16 cellular contexts compared by ENCODE assay signal in the genomic region with DNA sequence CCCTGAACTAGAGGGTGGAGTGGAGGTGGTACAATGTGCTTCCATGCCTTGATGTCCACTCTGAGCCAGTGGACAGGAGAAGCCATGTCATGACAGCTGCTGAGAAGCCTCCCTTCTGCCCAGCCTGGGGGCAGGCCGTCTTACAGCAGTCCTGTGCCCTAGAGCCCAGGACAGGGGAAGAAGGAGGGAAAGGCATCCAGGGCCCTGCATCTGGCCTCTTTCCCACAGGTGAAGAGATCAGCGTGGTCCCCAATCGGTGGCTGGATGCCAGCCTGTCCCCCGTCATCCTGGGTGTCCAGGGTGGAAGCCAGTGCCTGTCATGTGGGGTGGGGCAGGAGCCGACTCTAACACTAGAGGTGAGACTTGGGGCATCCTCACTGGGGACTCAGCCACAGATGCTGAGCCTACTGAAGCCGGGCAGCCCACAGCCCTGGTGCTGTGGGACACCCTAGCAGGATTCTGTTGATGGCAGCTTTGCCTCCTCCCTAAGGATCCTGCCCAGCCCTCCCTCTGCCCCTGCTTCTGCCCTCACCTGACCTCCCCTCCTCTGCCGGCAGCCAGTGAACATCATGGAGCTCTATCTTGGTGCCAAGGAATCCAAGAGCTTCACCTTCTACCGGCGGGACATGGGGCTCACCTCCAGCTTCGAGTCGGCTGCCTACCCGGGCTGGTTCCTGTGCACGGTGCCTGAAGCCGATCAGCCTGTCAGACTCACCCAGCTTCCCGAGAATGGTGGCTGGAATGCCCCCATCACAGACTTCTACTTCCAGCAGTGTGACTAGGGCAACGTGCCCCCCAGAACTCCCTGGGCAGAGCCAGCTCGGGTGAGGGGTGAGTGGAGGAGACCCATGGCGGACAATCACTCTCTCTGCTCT. TPM values are rescaled to one million over a fixed set of nuclear protein-coding genes. Genes with fewer than 3 reads are reported as not detected.
DNase-seq lines count a peak whose midpoint lies in the region; ATAC-seq and TF ChIP-seq lines count a peak whose summit lies in the region.
"Had no signal": no experiment of that assay in that cellular context is flagged by ENCODE, and none has a peak within 500 bp of the region (broad histone marks: within the 10 kb centered on the region; RNA-seq: fewer than 3 reads in every experiment).

No MANE protein-coding gene starts in this region.

- no peaks in the 10 kb centered on the region for H3K79me2 ChIP-seq in parathyroid adenoma

- intact Hi-C loops in Caco-2 (cut with micrococcal nuclease; ENCODE audit: unreplicated experiment) = no loop called here

- peak overlapping the region; percentile 13 for H3K4me2 ChIP-seq in parathyroid adenoma (ENCODE audit: low read length)
- H3K4me2 ChIP-seq: BLaER1 had no signal

- TF ChIP-seq CTCF in parathyroid adenoma (IDR thresholded peaks at IDR 0.05) = no peak
- no peak for TF ChIP-seq CTCF in foreskin keratinocyte (conservative IDR thresholded peaks at IDR 0.05)
- TF ChIP-seq CTCF in Caco-2 (IDR thresholded peaks at IDR 0.05; ENCODE audit: insufficient read depth in 1 of 2, low read depth in 1 of 2, low read length in 1 of 2, severe bottlenecking in 1 of 2, unreplicated experiment in 1 of 2) = no peak

- H3K27me3 ChIP-seq in parathyroid adenoma (ENCODE audit: control insufficient read depth, insufficient read depth, low read length) (no peaks in the 10 kb centered on the region), foreskin keratinocyte (no peaks in the 10 kb centered on the region), Caco-2 (replicated peaks; ENCODE audit: control insufficient read depth, insufficient read depth, low read length) (no peaks in the 10 kb centered on the region)
- H3K27me3 ChIP-seq: BLaER1 had no signal

- no peak overlapping the region for H2AFZ ChIP-seq in parathyroid adenoma

- H3K4me1 ChIP-seq in parathyroid adenoma (no peaks in the 10 kb centered on the region), foreskin keratinocyte (peaks cover 8% of the 10 kb centered on the region), Caco-2 (peaks cover 9% of the 10 kb centered on the region)
- H3K4me1 ChIP-seq: BLaER1 had no signal

- CTCF ChIA-PET in Caco-2 (lab: Charles Lee) = interaction anchor here (0.7 kb wide), 1 partner anchor 309 kb away, joined by 3 read pairs; no protein-coding TSS in a partner anchor

- no TSS peak for BruUV-seq in Caco-2 (replicated peaks; lab: Mats Ljungman, UMichigan)

- no peak overlapping the region for H3K4me3 Mint-ChIP-seq in Caco-2 (ENCODE audit: unreplicated experiment)
- H3K4me3 Mint-ChIP-seq: CD8-positive, alpha-beta memory T cell had no signal

- peak; percentile 40 for DNase-seq in activated CD8-positive, alpha-beta memory T cell treated with anti-CD3 and anti-CD28 coated beads for 24 hours
- no peak for DNase-seq in activated CD8-positive, alpha-beta memory T cell treated with anti-CD3 and anti-CD28 coated beads, Interleukin-2, amount 50 U/mL, for 4 hours
- DNase-seq in islet precursor cell = peak; percentile 32
- no peak for DNase-seq in foreskin keratinocyte
- no peak for DNase-seq in Caco-2
- DNase-seq: 8988T; AML-193; Calu3; CD8-positive, alpha-beta memory T cell; DMS 273 treated with DMSO at 0.1 percent for 48 hours had no signal

- H3K4me1 Mint-ChIP-seq in Caco-2 (ENCODE audit: low read depth, unreplicated experiment) = peaks cover 7% of the 10 kb centered on the region
- H3K4me1 Mint-ChIP-seq: CD8-positive, alpha-beta memory T cell had no signal

- H3K9me3 Mint-ChIP-seq in Caco-2 (ENCODE audit: unreplicated experiment) = peaks cover 14% of the 10 kb centered on the region
- H3K9me3 Mint-ChIP-seq: CD8-positive, alpha-beta memory T cell had no signal

- H3K36me3 ChIP-seq in parathyroid adenoma (ENCODE audit: control insufficient read depth, insufficient read depth, low read length) = no peaks in the 10 kb centered on the region
- no peaks in the 10 kb centered on the region for H3K36me3 ChIP-seq in Caco-2 (ENCODE audit: control insufficient read depth, insufficient read depth, low read length)
- H3K36me3 ChIP-seq: BLaER1 had no signal

- no peaks in the 10 kb centered on the region for H3K36me3 Mint-ChIP-seq in Caco-2 (ENCODE audit: insufficient read depth, unreplicated experiment)
- H3K36me3 Mint-ChIP-seq: CD8-positive, alpha-beta memory T cell had no signal

- POLR2A ChIA-PET in Caco-2 (lab: Charles Lee) = no interaction called here

- ATAC-seq in HG02571 (IDR thresholded peaks at IDR 0.05; ENCODE audit: unreplicated experiment) = no peak
- ATAC-seq in foreskin keratinocyte = no peak
- ATAC-seq: HCT116 had no signal

- no peak overlapping the region for H3K4me3 ChIP-seq in parathyroid adenoma (ENCODE audit: low read depth, low read length)
- no peak overlapping the region for H3K4me3 ChIP-seq in Caco-2 (ENCODE audit: low read depth, low read length)
- H3K4me3 ChIP-seq: BLaER1 had no signal

- no peaks in the 10 kb centered on the region for H3K9me3 ChIP-seq in parathyroid adenoma (ENCODE audit: control insufficient read depth, low read length)
- peaks cover 7% of the 10 kb centered on the region for H3K9me3 ChIP-seq in Caco-2

- H3K27ac ChIP-seq in parathyroid adenoma = no peak overlapping the region
- no peak overlapping the region for H3K27ac ChIP-seq in foreskin keratinocyte
- H3K27ac ChIP-seq: BLaER1, HL-60 had no signal

- H3K9ac ChIP-seq in parathyroid adenoma = no peak overlapping the region
- H3K9ac ChIP-seq: BLaER1 had no signal

- H3K27me3 Mint-ChIP-seq in Caco-2 (ENCODE audit: insufficient read depth, unreplicated experiment) = no peaks in the 10 kb centered on the region

- H3K27ac Mint-ChIP-seq in Caco-2 (ENCODE audit: unreplicated experiment) = no peak overlapping the region

RNA-seq across cellular contexts. Expression of gene IL36RN, which starts 3.1 kb away (rescaled TPM):
- total RNA-seq in foreskin keratinocyte (0.67 and 0.88 TPM in 2 replicates), Caco-2 (2022) (0.19 TPM in 1 of 2 replicates, not detected in the other)
- polyA plus RNA-seq in foreskin keratinocyte = 0.50 and 0.60 TPM in 2 replicates
- total RNA-seq: CD8-positive, alpha-beta memory T cell; Daoy had no signal
- polyA plus RNA-seq: CD8-positive, alpha-beta memory T cell had no signal

RNA-seq across cellular contexts. Expression of gene IL1F10, which starts 5.6 kb away (rescaled TPM):
- total RNA-seq in foreskin keratinocyte = not detected in 2 replicates
- polyA plus RNA-seq in foreskin keratinocyte = 0.12 TPM in 1 of 2 replicates, not detected in the other
- not detected in 2 replicates for total RNA-seq in Caco-2 (2022)
- total RNA-seq: Calu3; CD8-positive, alpha-beta memory T cell; Daoy had no signal
- polyA plus RNA-seq: CD8-positive, alpha-beta memory T cell had no signal

RNA-seq across cellular contexts. Expression of gene IL36B, which starts 9.5 kb away (rescaled TPM):
- total RNA-seq in foreskin keratinocyte (not detected in 2 replicates), Caco-2 (2022) (not detected in 2 replicates)
- polyA plus RNA-seq in foreskin keratinocyte = not detected in 2 replicates
- total RNA-seq: Calu3; CD8-positive, alpha-beta memory T cell; Daoy had no signal
- polyA plus RNA-seq: CD8-positive, alpha-beta memory T cell had no signal

RNA-seq across cellular contexts. Expression of gene IL36A, which starts 56.9 kb away (rescaled TPM):
- total RNA-seq in foreskin keratinocyte (not detected in 2 replicates), Caco-2 (2022) (not detected in 2 replicates)
- not detected in 2 replicates for polyA plus RNA-seq in foreskin keratinocyte
- total RNA-seq: Calu3; CD8-positive, alpha-beta memory T cell; Daoy had no signal
- polyA plus RNA-seq: CD8-positive, alpha-beta memory T cell had no signal

Comparison
In these comparisons a context has a peak if more than half of its experiments do, and no peak if none do; other contexts are left out.
1. DNase-seq: peak in activated CD8-positive, alpha-beta memory T cell treated with anti-CD3 and anti-CD28 coated beads for 24 hours (single experiment) and islet precursor cell (single experiment); none in activated CD8-positive, alpha-beta memory T cell treated with anti-CD3 and anti-CD28 coated beads, Interleukin-2, amount 50 U/mL, for 4 hours (single experiment), foreskin keratinocyte (0 of 2) and Caco-2 (0 of 2).